In the genomic region with DNA sequence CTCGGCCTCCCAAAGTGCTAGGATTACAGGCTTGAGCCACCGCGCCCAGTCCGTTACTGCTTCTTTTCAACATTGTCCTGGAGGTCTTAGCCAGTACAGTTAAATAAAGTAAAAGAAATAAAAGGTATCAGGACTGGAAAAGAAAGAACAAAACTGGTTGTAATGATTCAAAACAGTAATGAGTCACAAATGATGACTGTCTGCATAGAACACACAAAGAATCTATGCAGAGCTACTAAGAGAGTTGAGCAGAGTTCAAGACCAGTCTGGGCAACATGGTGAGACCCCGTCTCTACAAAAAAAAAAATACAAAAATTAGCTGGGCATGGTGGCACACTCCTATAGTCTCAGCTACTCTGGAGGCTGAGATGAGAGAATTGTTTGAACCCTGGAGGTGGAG, we compare ENCODE assay signal across 2 cellular contexts.
TF ChIP-seq lines count a peak whose summit lies in the region.

No MANE protein-coding gene starts in this region.

TF ChIP-seq in SK-N-SH, 30 proteins besides CTCF, POLR2A, EP300 and RAD21 (continued from another document):
- TF ChIP-seq NFIC (IDR thresholded peaks at IDR 0.05; ENCODE audit: borderline replicate concordance), result no peak
- 0 out of 2 replicates have a peak, but pooled peaks have one; percentile 5 for TF ChIP-seq JUND (IDR thresholded peaks at IDR 0.05)
- TF ChIP-seq NRF1 (IDR thresholded peaks at IDR 0.05; ENCODE audit: low read depth, low read length), result no peak
- TF ChIP-seq ELF1 (IDR thresholded peaks at IDR 0.05), result no peak
- no peak for TF ChIP-seq MEF2A (IDR thresholded peaks at IDR 0.05; ENCODE audit: borderline replicate concordance, low read depth)
- TF ChIP-seq TCF12 (IDR thresholded peaks at IDR 0.05), result no peak
- TF ChIP-seq FOSL2 (IDR thresholded peaks at IDR 0.05; ENCODE audit: borderline replicate concordance, low read depth), result peak; percentile 44
TF ChIP-seq in SK-N-SH: peak in this region for 2.

TF ChIP-seq in SK-N-SH treated with all-trans-retinoic acid at 6 μM for 48 hours, 23 proteins besides CTCF, POLR2A, EP300 and RAD21 (continued from another document):
- TF ChIP-seq SNAI2 (CRISPR knock-in tag; IDR thresholded peaks at IDR 0.05) (no peak), OSR1 (CRISPR knock-in tag; IDR thresholded peaks at IDR 0.05) (no peak), ZFP30 (CRISPR knock-in tag; IDR thresholded peaks at IDR 0.05) (no peak), GLIS3 (CRISPR knock-in tag; IDR thresholded peaks at IDR 0.05) (no peak), ESRRG (CRISPR knock-in tag; IDR thresholded peaks at IDR 0.05) (no peak), TCF4 (CRISPR knock-in tag; IDR thresholded peaks at IDR 0.05; ENCODE audit: borderline replicate concordance) (no peak), PPARA (CRISPR knock-in tag; IDR thresholded peaks at IDR 0.05; ENCODE audit: borderline replicate concordance) (no peak)
- TF ChIP-seq, protein P1, sequence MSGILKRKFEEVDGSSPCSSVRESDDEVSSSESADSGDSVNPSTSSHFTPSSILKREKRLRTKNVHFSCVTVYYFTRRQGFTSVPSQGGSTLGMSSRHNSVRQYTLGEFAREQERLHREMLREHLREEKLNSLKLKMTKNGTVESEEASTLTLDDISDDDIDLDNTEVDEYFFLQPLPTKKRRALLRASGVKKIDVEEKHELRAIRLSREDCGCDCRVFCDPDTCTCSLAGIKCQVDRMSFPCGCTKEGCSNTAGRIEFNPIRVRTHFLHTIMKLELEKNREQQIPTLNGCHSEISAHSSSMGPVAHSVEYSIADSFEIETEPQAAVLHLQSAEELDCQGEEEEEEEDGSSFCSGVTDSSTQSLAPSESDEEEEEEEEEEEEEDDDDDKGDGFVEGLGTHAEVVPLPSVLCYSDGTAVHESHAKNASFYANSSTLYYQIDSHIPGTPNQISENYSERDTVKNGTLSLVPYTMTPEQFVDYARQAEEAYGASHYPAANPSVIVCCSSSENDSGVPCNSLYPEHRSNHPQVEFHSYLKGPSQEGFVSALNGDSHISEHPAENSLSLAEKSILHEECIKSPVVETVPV (CRISPR knock-in tag; IDR thresholded peaks at IDR 0.05), result no peak
